ENCODE assay signal across 8 cellular contexts in genomic region chr22:41468381-41469217, GRCh38. TPM values are rescaled to one million over a fixed set of nuclear protein-coding genes. Genes with fewer than 3 reads are reported as not detected.
DNase-seq lines count a peak whose midpoint lies in the region; ATAC-seq lines count a peak whose summit lies in the region.

Gene ACO2 (plus strand): TSS chr22:41469117. CDS start chr22:41469147, 30 bp downstream.
Gene PHF5A (minus strand): TSS chr22:41468692. CDS start chr22:41468653, 39 bp downstream.

- peaks cover 39% of the 10 kb centered on the region for H3K36me3 Mint-ChIP-seq in activated CD8-positive, alpha-beta memory T cell treated with anti-CD3 and anti-CD28 coated beads, Interleukin-2, amount 10 ng/mL, durations not matched to agents 7 days and 5 days

- peak within 1 kb of the TSS; percentile 84 for H2BK15ac ChIP-seq in mesenchymal stem cell (ENCODE audit: low read depth, poor library complexity, severe bottlenecking)

- peaks cover 18% of the 10 kb centered on the region for H3K79me1 ChIP-seq in mesenchymal stem cell (replicated peaks; ENCODE audit: low read length, poor library complexity, severe bottlenecking)

- peak within 1 kb of the TSS; percentile 82 for H4K91ac ChIP-seq in mesenchymal stem cell (ENCODE audit: low read length)

- no peaks in the 10 kb centered on the region for H3K9me3 Mint-ChIP-seq in activated CD8-positive, alpha-beta memory T cell treated with anti-CD3 and anti-CD28 coated beads, Interleukin-2, amount 10 ng/mL, durations not matched to agents 7 days and 5 days (ENCODE audit: low read depth)

- peak; percentile 90 for ATAC-seq in GM21381 (IDR thresholded peaks at IDR 0.05; ENCODE audit: unreplicated experiment)
- peak; percentile 92 for ATAC-seq in activated CD8-positive, alpha-beta memory T cell treated with anti-CD3 and anti-CD28 coated beads, Interleukin-2, amount 10 ng/mL, durations not matched to agents 7 days and 5 days

- peaks cover 59% of the 10 kb centered on the region for H3K4me1 Mint-ChIP-seq in activated CD8-positive, alpha-beta memory T cell treated with anti-CD3 and anti-CD28 coated beads, Interleukin-2, amount 10 ng/mL, durations not matched to agents 7 days and 5 days

- H4K8ac ChIP-seq in mesenchymal stem cell (ENCODE audit: low read length): peak within 1 kb of the TSS; percentile 95

- WGBS in mesenchymal stem cell: under 1% methylated on average over 51 of the region's 51 CpGs

- peak within 1 kb of the TSS; percentile 75 for H3K27ac ChIP-seq in mesenchymal stem cell (ENCODE audit: low read length, poor library complexity, severe bottlenecking)

- no peaks in the 10 kb centered on the region for H3K27me3 Mint-ChIP-seq in activated CD8-positive, alpha-beta memory T cell treated with anti-CD3 and anti-CD28 coated beads, Interleukin-2, amount 10 ng/mL, durations not matched to agents 7 days and 5 days

- peak within 1 kb of the TSS; percentile 98 for H3K27ac Mint-ChIP-seq in activated CD8-positive, alpha-beta memory T cell treated with anti-CD3 and anti-CD28 coated beads, Interleukin-2, amount 10 ng/mL, durations not matched to agents 7 days and 5 days

- no peak within 1 kb of the TSS for H2BK120ac ChIP-seq in mesenchymal stem cell (ENCODE audit: low read depth, low read length)

- no peaks in the 10 kb centered on the region for H3K4me1 ChIP-seq in NT2/D1 (ENCODE audit: insufficient read depth, insufficient read length)
- H3K4me1 ChIP-seq in endocrine pancreas (ENCODE audit: control insufficient read depth, insufficient read depth, low read length): peaks cover 15% of the 10 kb centered on the region
- peaks cover 10% of the 10 kb centered on the region for H3K4me1 ChIP-seq in mesenchymal stem cell (ENCODE audit: control insufficient read depth, insufficient read depth, low read depth, low read length)

- CTCF ChIA-PET in activated CD8-positive, alpha-beta memory T cell treated with anti-CD3 and anti-CD28 coated beads, Interleukin-2, amount 10 ng/mL, durations not matched to agents 7 days and 5 days (lab: Charles Lee): interaction anchor here (0.6 to 2.6 kb wide), 17 partner anchors 9 to 1571 kb away, joined by 3 to 18 read pairs (median 4); partner anchors contain the start of genes PMM1, POLR3H, TEF and TOB2

- H3K4me2 ChIP-seq in mesenchymal stem cell (ENCODE audit: low read length, poor library complexity, severe bottlenecking): peak within 1 kb of the TSS; percentile 97

- peak within 1 kb of the TSS; percentile 80 for H3K4me3 Mint-ChIP-seq in activated CD8-positive, alpha-beta memory T cell treated with anti-CD3 and anti-CD28 coated beads, Interleukin-2, amount 10 ng/mL, durations not matched to agents 7 days and 5 days

- H3K9ac ChIP-seq in NT2/D1 (ENCODE audit: insufficient read length, low read depth) (peak within 1 kb of the TSS; percentile 84), endocrine pancreas (ENCODE audit: control insufficient read depth, insufficient read depth, low read length) (peak within 1 kb of the TSS; percentile 89), mesenchymal stem cell (ENCODE audit: low read length) (peak within 1 kb of the TSS; percentile 91)

- H2BK12ac ChIP-seq in mesenchymal stem cell (ENCODE audit: low read length in 2 of 2): peak within 1 kb of the TSS; percentile 18 to 57

- H3K27me3 ChIP-seq in NT2/D1 (ENCODE audit: insufficient read depth, insufficient read length): no peaks in the 10 kb centered on the region
- H3K27me3 ChIP-seq in endocrine pancreas (ENCODE audit: control insufficient read depth, insufficient read depth, low read length): no peaks in the 10 kb centered on the region
- H3K27me3 ChIP-seq in mesenchymal stem cell (ENCODE audit: control insufficient read depth in 1 of 2, insufficient read depth in 1 of 2, low read length in 2 of 2): no peaks in the 10 kb centered on the region

- H3K23ac ChIP-seq in mesenchymal stem cell (ENCODE audit: low read length in 2 of 2): peak within 1 kb of the TSS in 1 of 2 experiments; percentile 77

- DNase-seq in COR-L47 (lab: John Stamatoyannopoulos, UW) (peak; percentile 95), HUDEP-2 (lab: John Stamatoyannopoulos, UW; ENCODE audit: unreplicated experiment in 76 of 76) (peak in 75 of 76 experiments; percentile 44 to 98 (median 92)), NT2/D1 (ENCODE audit: low read depth, low spot score) (peak; percentile 94), mesenchymal stem cell (peak; percentile 99)
- peak; percentile 99 for DNase-seq in activated CD8-positive, alpha-beta memory T cell treated with anti-CD3 and anti-CD28 coated beads, Interleukin-2, amount 10 ng/mL, durations not matched to agents 7 days and 5 days
- peak; percentile 97 for DNase-seq in stimulated activated CD8-positive, alpha-beta memory T cell treated with anti-CD3 and anti-CD28 coated beads, Interleukin-12 subunit alpha, Interleukin-12 subunit beta, amount 100 ng/mL, for 4 hours (ENCODE audit: low read depth)

- peak within 1 kb of the TSS; percentile 48 to 96 for H3K4ac ChIP-seq in mesenchymal stem cell (ENCODE audit: low read depth in 1 of 2, low read length in 2 of 2)

- peak within 1 kb of the TSS; percentile 73 for H3K4me3 ChIP-seq in NT2/D1 (ENCODE audit: insufficient read length, low read depth)
- H3K4me3 ChIP-seq in endocrine pancreas (ENCODE audit: control insufficient read depth, insufficient read depth, low read length): peak within 1 kb of the TSS; percentile 77
- H3K4me3 ChIP-seq in mesenchymal stem cell (ENCODE audit: insufficient read depth in 1 of 2, low read depth in 1 of 2, low read length in 2 of 2): peak within 1 kb of the TSS; percentile 95 to 100

- H2AK5ac ChIP-seq in mesenchymal stem cell (ENCODE audit: low read length, severe bottlenecking): no peak within 1 kb of the TSS

- H3K36me3 ChIP-seq in NT2/D1 (ENCODE audit: insufficient read depth, insufficient read length, low read length) (peaks cover 61% of the 10 kb centered on the region), endocrine pancreas (ENCODE audit: control insufficient read depth, insufficient read depth, low read length) (peaks cover 7% of the 10 kb centered on the region), mesenchymal stem cell (ENCODE audit: control insufficient read depth in 1 of 2, insufficient read depth in 2 of 2, low read depth in 1 of 2, low read length in 2 of 2) (peaks cover 19 to 52% of the 10 kb centered on the region in 2 experiments)

- H3K9me3 ChIP-seq in NT2/D1 (ENCODE audit: insufficient read depth, low read length) (no peaks in the 10 kb centered on the region), endocrine pancreas (ENCODE audit: control insufficient read depth, low read length) (no peaks in the 10 kb centered on the region), mesenchymal stem cell (ENCODE audit: control insufficient read depth, low read length) (no peaks in the 10 kb centered on the region)

- peak within 1 kb of the TSS; percentile 86 for H2AFZ ChIP-seq in mesenchymal stem cell (ENCODE audit: low read depth, low read length)

- H3K18ac ChIP-seq in mesenchymal stem cell (ENCODE audit: low read depth in 1 of 2, low read length in 2 of 2): peak within 1 kb of the TSS; percentile 89 to 96

- peak within 1 kb of the TSS; percentile 78 for H2BK5ac ChIP-seq in mesenchymal stem cell (ENCODE audit: low read depth, low read length, poor library complexity, severe bottlenecking)

- H3K14ac ChIP-seq in mesenchymal stem cell (ENCODE audit: low read length in 2 of 2): peak within 1 kb of the TSS in 1 of 2 experiments; percentile 79

RNA-seq across cellular contexts. Expression of gene ACO2, which starts in this region (rescaled TPM):
- total RNA-seq in activated CD8-positive, alpha-beta memory T cell treated with anti-CD3 and anti-CD28 coated beads, Interleukin-2, amount 10 ng/mL, durations not matched to agents 7 days and 5 days: 10 to 100 TPM; 90.0 to 93.3 TPM
- polyA plus RNA-seq in mesenchymal stem cell (2013, experiment 1 of 2): 46.6 TPM
- 46.8 TPM for polyA plus RNA-seq in mesenchymal stem cell (2013, experiment 2 of 2)

RNA-seq across cellular contexts. Expression of gene PHF5A, which starts in this region (rescaled TPM):
- total RNA-seq in activated CD8-positive, alpha-beta memory T cell treated with anti-CD3 and anti-CD28 coated beads, Interleukin-2, amount 10 ng/mL, durations not matched to agents 7 days and 5 days: 10 to 100 TPM; 54.5 to 75.0 TPM
- 26.6 TPM for polyA plus RNA-seq in mesenchymal stem cell (2013, experiment 1 of 2)
- polyA plus RNA-seq in mesenchymal stem cell (2013, experiment 2 of 2): 26.3 TPM

Comparison
In these comparisons a context has a peak if more than half of its experiments do, and no peak if none do; other contexts are left out.
1. Peak in every context shown above with its lines: DNase-seq, ATAC-seq, H3K4me3 ChIP-seq and H3K27ac ChIP-seq.